ENCODE assay signal across 28 cellular contexts in the genomic region with DNA sequence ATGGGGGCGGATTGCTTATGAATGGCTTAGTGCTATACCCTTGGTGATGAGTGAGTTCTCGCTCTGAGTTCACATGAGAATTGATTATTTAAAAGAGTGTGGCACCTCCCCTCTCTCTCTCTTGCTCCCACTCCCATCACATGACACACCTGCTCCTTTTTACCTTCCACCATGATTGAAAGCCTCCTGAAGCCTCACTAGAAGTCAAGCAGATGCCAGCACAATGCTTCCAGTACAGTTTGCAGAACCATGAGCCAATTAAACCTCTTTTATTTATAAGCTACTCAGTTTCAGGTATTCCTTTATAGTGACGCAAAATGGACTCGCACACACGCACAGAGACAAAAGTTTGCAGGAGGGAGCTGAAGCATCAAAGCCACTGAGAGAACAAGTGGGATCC.
"Had no signal": no experiment of that assay in that cellular context is flagged by ENCODE, and none has a peak within 500 bp of the region (broad histone marks: within the 10 kb centered on the region; RNA-seq: fewer than 3 reads in every experiment).

No MANE protein-coding gene starts in this region.

- H3K27me3 Mint-ChIP-seq: activated CD4-positive, alpha-beta memory T cell treated with anti-CD3 and anti-CD28 coated beads, Interleukin-2, amount 10 ng/mL, durations not matched to agents 7 days and 5 days; activated CD4-positive, alpha-beta T cell treated with anti-CD3 and anti-CD28 coated beads for 36 hours; activated T-cell treated with anti-CD3 and anti-CD28 coated beads, Interleukin-2, amount 50 U/mL, for 24 hours had no signal

- H3K27me3 ChIP-seq: ascending aorta, breast epithelium, cardiac muscle cell, colonic mucosa, esophagus squamous epithelium, gastroesophageal sphincter, heart right ventricle had no signal

- H3K27ac ChIP-seq: ascending aorta, breast epithelium, cardiac muscle cell, colonic mucosa, epithelial cell of prostate, esophagus squamous epithelium, gastroesophageal sphincter, heart right ventricle had no signal

- H3K27ac Mint-ChIP-seq: activated CD4-positive, alpha-beta memory T cell treated with anti-CD3 and anti-CD28 coated beads, Interleukin-2, amount 10 ng/mL, durations not matched to agents 7 days and 5 days; activated CD4-positive, alpha-beta T cell treated with anti-CD3 and anti-CD28 coated beads for 36 hours; activated CD4-positive, alpha-beta T cell treated with anti-CD3 and anti-CD28 coated beads, Interleukin-2, amount 10 ng/mL, durations not matched to agents 24 days and 14 days; activated naive CD4-positive, alpha-beta T cell treated with anti-CD3 and anti-CD28 coated beads for 36 hours; activated naive CD4-positive, alpha-beta T cell treated with anti-CD3 and anti-CD28 coated beads, Interleukin-2, amount 50 U/mL, for 72 hours; activated naive CD8-positive, alpha-beta T cell treated with anti-CD3 and anti-CD28 coated beads, Interleukin-2, amount 10 ng/mL, durations not matched to agents 7 days and 5 days; activated T-cell treated with anti-CD3 and anti-CD28 coated beads, Interleukin-2, amount 50 U/mL, for 24 hours; activated T-cell treated with anti-CD3 and anti-CD28 coated beads, Interleukin-2, amount 50 U/mL, for 72 hours; brain; T-helper 17 cell had no signal

- H3K4me3 Mint-ChIP-seq: activated CD4-positive, alpha-beta memory T cell treated with anti-CD3 and anti-CD28 coated beads, Interleukin-2, amount 10 ng/mL, durations not matched to agents 7 days and 5 days; activated CD4-positive, alpha-beta T cell treated with anti-CD3 and anti-CD28 coated beads for 36 hours; activated CD4-positive, alpha-beta T cell treated with anti-CD3 and anti-CD28 coated beads, Interleukin-2, amount 10 ng/mL, durations not matched to agents 24 days and 14 days; activated naive CD4-positive, alpha-beta T cell treated with anti-CD3 and anti-CD28 coated beads for 36 hours; activated naive CD8-positive, alpha-beta T cell treated with anti-CD3 and anti-CD28 coated beads, Interleukin-2, amount 10 ng/mL, durations not matched to agents 7 days and 5 days; activated T-cell treated with anti-CD3 and anti-CD28 coated beads, Interleukin-2, amount 50 U/mL, for 24 hours; activated T-cell treated with anti-CD3 and anti-CD28 coated beads, Interleukin-2, amount 50 U/mL, for 72 hours; brain; T-helper 17 cell had no signal

- H3K36me3 ChIP-seq: ascending aorta, breast epithelium, cardiac muscle cell, colonic mucosa, esophagus squamous epithelium, gastroesophageal sphincter, heart right ventricle had no signal

- H3K36me3 Mint-ChIP-seq: activated naive CD8-positive, alpha-beta T cell treated with anti-CD3 and anti-CD28 coated beads, Interleukin-2, amount 10 ng/mL, durations not matched to agents 7 days and 5 days; brain had no signal

- H3K4me3 ChIP-seq: ascending aorta, breast epithelium, cardiac muscle cell, colonic mucosa, esophagus squamous epithelium, gastroesophageal sphincter, heart right ventricle had no signal

- ATAC-seq: activated CD4-positive, alpha-beta T cell treated with anti-CD3 and anti-CD28 coated beads for 36 hours; activated naive CD4-positive, alpha-beta T cell treated with anti-CD3 and anti-CD28 coated beads, Interleukin-2, amount 50 U/mL, for 72 hours; activated T-cell treated with anti-CD3 and anti-CD28 coated beads, Interleukin-2, amount 50 U/mL, for 72 hours; gastroesophageal sphincter; heart right ventricle; T-helper 17 cell had no signal

- H3K4me1 Mint-ChIP-seq: activated CD4-positive, alpha-beta memory T cell treated with anti-CD3 and anti-CD28 coated beads, Interleukin-2, amount 10 ng/mL, durations not matched to agents 7 days and 5 days had no signal

- DNase-seq: activated CD4-positive, alpha-beta memory T cell treated with anti-CD3 and anti-CD28 coated beads, Interleukin-2, amount 10 ng/mL, durations not matched to agents 7 days and 5 days; activated CD4-positive, alpha-beta T cell treated with anti-CD3 and anti-CD28 coated beads for 36 hours; activated CD4-positive, alpha-beta T cell treated with anti-CD3 and anti-CD28 coated beads, Interleukin-2, amount 10 ng/mL, durations not matched to agents 24 days and 14 days; activated CD4-positive, CD25-positive, alpha-beta regulatory T cell; activated CD4-positive, CD25-positive, alpha-beta regulatory T cell treated with anti-CD3 and anti-CD28 coated beads, Interleukin-2, amount 50 U/mL, for 72 hours; activated CD8-positive, alpha-beta memory T cell treated with anti-CD3 and anti-CD28 coated beads, Interleukin-2, amount 50 U/mL, for 48 hours; activated effector memory CD4-positive, alpha-beta T cell treated with Interleukin-2 at 50 U/mL for 16 hours; activated naive CD4-positive, alpha-beta T cell treated with anti-CD3 and anti-CD28 coated beads for 36 hours; activated naive CD8-positive, alpha-beta T cell treated with anti-CD3 and anti-CD28 coated beads, Interleukin-2, amount 10 ng/mL, durations not matched to agents 7 days and 5 days; activated T-cell treated with anti-CD3 and anti-CD28 coated beads for 4 hours; activated T-cell treated with anti-CD3 and anti-CD28 coated beads, Interleukin-2, amount 50 U/mL, for 24 hours; activated T-cell treated with anti-CD3 and anti-CD28 coated beads, Interleukin-2, amount 50 U/mL, for 72 hours; central memory CD4-positive, alpha-beta T cell; cerebellar nuclear complex; colonic mucosa; effector CD8-positive, alpha-beta T cell; esophagus squamous epithelium; foreskin melanocyte; heart right ventricle; T-helper 1 cell; T-helper 17 cell had no signal

- H3K9me3 ChIP-seq: ascending aorta, breast epithelium, colonic mucosa, esophagus squamous epithelium, gastroesophageal sphincter had no signal

- H3K4me1 ChIP-seq: ascending aorta, colonic mucosa, esophagus squamous epithelium had no signal
